In the genomic region with DNA sequence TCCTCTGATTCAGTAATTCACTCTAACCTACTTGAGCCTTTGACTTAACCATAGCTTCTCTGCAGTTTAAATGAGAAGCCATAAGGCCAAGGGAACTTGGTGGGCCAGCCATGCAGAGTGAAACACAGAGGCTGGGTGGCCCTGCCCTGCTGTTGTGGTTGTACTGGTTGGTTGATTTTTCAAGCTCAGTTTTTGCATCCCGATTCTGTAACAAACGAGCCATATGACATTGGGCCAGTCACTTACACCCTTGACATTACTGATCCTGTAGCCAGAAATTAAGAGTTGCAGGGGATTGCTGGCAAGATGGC, we compare ENCODE assay signal across 16 cellular contexts. TPM values are rescaled to one million over a fixed set of nuclear protein-coding genes. Genes with fewer than 3 reads are reported as not detected.
DNase-seq lines count a peak whose midpoint lies in the region; ATAC-seq, FAIRE-seq and TF ChIP-seq lines count a peak whose summit lies in the region.
"Had no signal": no experiment of that assay in that cellular context is flagged by ENCODE, and none has a peak within 500 bp of the region (broad histone marks: within the 10 kb centered on the region; RNA-seq: fewer than 3 reads in every experiment).

No MANE protein-coding gene starts in this region.

- intact Hi-C loops in HepG2 (cut with micrococcal nuclease; ENCODE audit: unreplicated experiment) = no loop called here

- WGBS in liver = 95% methylated on average over 2 of the region's 2 CpGs
- WGBS in HepG2 (ENCODE audit: low lambda C conversion rate) = 86% methylated on average over 2 of the region's 2 CpGs

- H3K4me2 ChIP-seq in HepG2 (ENCODE audit: low read depth, low read length) = no peak overlapping the region

- peaks cover 24% of the 10 kb centered on the region for H3K4me1 Mint-ChIP-seq in activated naive CD8-positive, alpha-beta T cell treated with anti-CD3 and anti-CD28 coated beads for 36 hours
- H3K4me1 Mint-ChIP-seq in nephron = peaks cover 28% of the 10 kb centered on the region

- H3K36me3 Mint-ChIP-seq in activated naive CD8-positive, alpha-beta T cell treated with anti-CD3 and anti-CD28 coated beads for 36 hours = peaks cover 5% of the 10 kb centered on the region
- H3K36me3 Mint-ChIP-seq in nephron (ENCODE audit: low read depth) = no peaks in the 10 kb centered on the region

- DNase-seq in HepG2 (ENCODE audit: low spot score) (no peak), A172 (ENCODE audit: low spot score) (no peak), dedifferentiated amniotic fluid mesenchymal stem cell (ENCODE audit: extremely low spot score) (no peak)
- no peak for DNase-seq in activated naive CD8-positive, alpha-beta T cell treated with anti-CD3 and anti-CD28 coated beads for 36 hours
- DNase-seq: effector CD4-positive, alpha-beta T cell; H9; Kasumi-1; stimulated activated CD4-positive, alpha-beta T cell treated with anti-CD3 and anti-CD28 coated beads, Interleukin-4, amount 100 ng/mL, for 24 hours had no signal

- H4K20me1 ChIP-seq in HepG2 (ENCODE audit: insufficient read depth, low read length) = no peaks in the 10 kb centered on the region

- H3K4me3 ChIP-seq in liver (ENCODE audit: low read depth in 1 of 3, low read length in 3 of 3) (no peak overlapping the region), HepG2 (replicated peaks in 1 of 3; ENCODE audit: insufficient read depth in 1 of 3, low read depth in 2 of 3, low read length in 3 of 3) (no peak overlapping the region)

- H3K4me3 Mint-ChIP-seq in activated naive CD8-positive, alpha-beta T cell treated with anti-CD3 and anti-CD28 coated beads for 36 hours = peak overlapping the region; percentile 27
- H3K4me3 Mint-ChIP-seq in nephron = peak overlapping the region; percentile 64 to 74 (median 72)

- in situ Hi-C loops in HepG2 (cut with HindIII; ENCODE audit: extremely low pct_ligation_motif_present, low pct_unique_long_range_greater_than_20kb) = loop anchor here (5.0 kb wide), 1 partner anchor 369 kb away; no protein-coding TSS in a partner anchor

- H3K9me3 ChIP-seq in liver (ENCODE audit: control insufficient read depth in 4 of 4, low read length in 3 of 4) (no peaks in the 10 kb centered on the region), HepG2 (ENCODE audit: low read length) (no peaks in the 10 kb centered on the region)

- H3K27me3 Mint-ChIP-seq in activated naive CD8-positive, alpha-beta T cell treated with anti-CD3 and anti-CD28 coated beads for 36 hours = no peaks in the 10 kb centered on the region
- H3K27me3 Mint-ChIP-seq in nephron (ENCODE audit: low read depth) = peaks cover 13% of the 10 kb centered on the region

- CTCF ChIA-PET in HepG2 (lab: Yijun Ruan, JAX; ENCODE audit: low intra/inter-chr PET ratio, low total read pairs) = no interaction called here

- H3K4me1 ChIP-seq in liver (ENCODE audit: control insufficient read depth in 4 of 4, insufficient read depth in 4 of 4, low read length in 3 of 4) (peaks cover 0 to 23% (median 13%) of the 10 kb centered on the region in 4 donors), HepG2 (ENCODE audit: insufficient read depth, low read length) (peaks cover 18% of the 10 kb centered on the region)

- H3K27me3 ChIP-seq in liver (ENCODE audit: control insufficient read depth in 4 of 4, insufficient read depth in 4 of 4, low read length in 3 of 4) (no peaks in the 10 kb centered on the region), HepG2 (ENCODE audit: control insufficient read depth in 1 of 2, insufficient read depth in 2 of 2, low read length in 2 of 2) (peaks cover 4 to 18% of the 10 kb centered on the region in 2 experiments)

- peaks cover 5% of the 10 kb centered on the region for H3K9me3 Mint-ChIP-seq in activated naive CD8-positive, alpha-beta T cell treated with anti-CD3 and anti-CD28 coated beads for 36 hours
- no peaks in the 10 kb centered on the region for H3K9me3 Mint-ChIP-seq in nephron

- no TSS peak for BruUV-seq in HepG2 (replicated peaks; lab: Mats Ljungman, UMichigan)

- H3K9ac ChIP-seq in liver (ENCODE audit: low read depth in 1 of 2, low read length in 2 of 2) = no peak overlapping the region
- H3K9ac ChIP-seq in HepG2 (ENCODE audit: insufficient read depth, low read depth, low read length) = no peak overlapping the region

- H3K27ac ChIP-seq in liver (ENCODE audit: low read depth in 1 of 2, low read length in 2 of 2) (peak overlapping the region; percentile 78 to 98), HepG2 (ENCODE audit: extremely low read length, insufficient read depth, low read length) (no peak overlapping the region)
- H3K27ac ChIP-seq: C4-2B, PC-9 had no signal

- no peak for ATAC-seq in HepG2
- no peak for ATAC-seq in HG02678 (IDR thresholded peaks at IDR 0.05; ENCODE audit: unreplicated experiment)
- ATAC-seq in HG02885 (IDR thresholded peaks at IDR 0.05; ENCODE audit: poor library complexity, unreplicated experiment) = no peak
- ATAC-seq: left colon had no signal

- no peaks in the 10 kb centered on the region for H3K79me2 ChIP-seq in HepG2 (ENCODE audit: insufficient read depth, low read length)

- peak overlapping the region; percentile 71 for H3K27ac Mint-ChIP-seq in activated naive CD8-positive, alpha-beta T cell treated with anti-CD3 and anti-CD28 coated beads for 36 hours
- peak overlapping the region; percentile 34 to 69 (median 43) for H3K27ac Mint-ChIP-seq in nephron

- TF ChIP-seq POLR2A in HepG2 (IDR thresholded peaks at IDR 0.05; ENCODE audit: insufficient read depth in 1 of 2, low read depth in 2 of 2, low read length in 2 of 2) = no peak

- no peak overlapping the region for H2AFZ ChIP-seq in HepG2 (ENCODE audit: low read length)
- H2AFZ ChIP-seq: PC-9 had no signal

- TF ChIP-seq CTCF in liver (IDR thresholded peaks at IDR 0.05; ENCODE audit: low read depth, low read length, missing input control) = no peak
- TF ChIP-seq CTCF in HepG2 (CRISPR knock-in tag; IDR thresholded peaks at IDR 0.05) = no peak
- TF ChIP-seq CTCF in nephron (IDR thresholded peaks at IDR 0.05; ENCODE audit: unreplicated experiment in 3 of 3) = no peak

- POLR2A ChIA-PET in HepG2 (lab: Yijun Ruan, JAX) = no interaction called here

- TF ChIP-seq RAD21 in liver (IDR thresholded peaks at IDR 0.05) = no peak
- TF ChIP-seq RAD21 in HepG2 (CRISPR knock-in tag; IDR thresholded peaks at IDR 0.05) = no peak

- TF ChIP-seq EP300 in HepG2 (IDR thresholded peaks at IDR 0.05; ENCODE audit: low read depth in 2 of 2, low read length in 2 of 2) (no peak), HepG2 (CRISPR knock-in tag; IDR thresholded peaks at IDR 0.05; ENCODE audit: borderline replicate concordance) (no peak)

- H3K36me3 ChIP-seq in liver (ENCODE audit: control insufficient read depth in 4 of 4, insufficient read depth in 3 of 4, low read depth in 1 of 4, low read length in 3 of 4) = no peaks in the 10 kb centered on the region
- H3K36me3 ChIP-seq in HepG2 (replicated peaks in 1 of 2; ENCODE audit: control insufficient read depth in 1 of 2, insufficient read depth in 2 of 2, low read length in 2 of 2) = no peaks in the 10 kb centered on the region

- no peak for FAIRE-seq in HepG2 (lab: Jason Lieb, UNC)
- FAIRE-seq: TTC549 had no signal

TF ChIP-seq in liver, 16 proteins besides CTCF, POLR2A, EP300 and RAD21 (continues in another document):
- TF ChIP-seq, protein P1, sequence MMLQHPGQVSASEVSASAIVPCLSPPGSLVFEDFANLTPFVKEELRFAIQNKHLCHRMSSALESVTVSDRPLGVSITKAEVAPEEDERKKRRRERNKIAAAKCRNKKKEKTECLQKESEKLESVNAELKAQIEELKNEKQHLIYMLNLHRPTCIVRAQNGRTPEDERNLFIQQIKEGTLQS (IDR thresholded peaks at IDR 0.05) = no peak
- no peak for TF ChIP-seq HNF4G (IDR thresholded peaks at IDR 0.05)

TF ChIP-seq in HepG2, 621 proteins besides CTCF, POLR2A, EP300 and RAD21 (continues in another document):
- no peak for TF ChIP-seq FOXJ3 (CRISPR knock-in tag; IDR thresholded peaks at IDR 0.05; ENCODE audit: borderline replicate concordance)
- no peak for TF ChIP-seq PTBP1 (IDR thresholded peaks at IDR 0.05; ENCODE audit: low read depth, low read length, poor library complexity, severe bottlenecking)
- TF ChIP-seq ZNF468 (CRISPR knock-in tag; IDR thresholded peaks at IDR 0.05) = no peak
- TF ChIP-seq POLR2AphosphoS5 (IDR thresholded peaks at IDR 0.05; ENCODE audit: low read depth, low read length) = no peak
- TF ChIP-seq MIXL1 (CRISPR knock-in tag; IDR thresholded peaks at IDR 0.05) = no peak

RNA-seq across cellular contexts. Expression of a gene that starts 1.3 kb away (rescaled TPM):
- total RNA-seq in liver (10 to 100 TPM in 1 of 2 donors, 1 to 10 TPM in 1; 8.9 to 57.4 TPM), HepG2 (2016; rRNA removed; fragmentation: Illumina TruSeq; extraction: Trizol) (0.04 TPM in 1 of 2 replicates, not detected in the other)
- polyA plus RNA-seq in liver (10 to 100 TPM; 12.6 to 51.6 TPM), HepG2 (2011; rRNA removed) (0.04 and 0.05 TPM in 2 replicates)
- not detected in 2 replicates for total RNA-seq in HepG2 (2016; cell fraction: cytosol; rRNA removed; fragmentation: Illumina TruSeq; extraction: Trizol; ENCODE audit: low read depth)
- total RNA-seq in HepG2 (2016; cell fraction: insoluble cytoplasmic fraction; rRNA removed; fragmentation: Illumina TruSeq; extraction: Trizol) = not detected in 2 replicates
- not detected in 2 replicates for total RNA-seq in HepG2 (2016; cell fraction: membrane; rRNA removed; fragmentation: Illumina TruSeq; extraction: Trizol)
- not detected in 2 replicates for total RNA-seq in HepG2 (2016; cell fraction: nucleus; rRNA removed; fragmentation: Illumina TruSeq; extraction: Trizol)
- polyA plus RNA-seq in HepG2 (2011; cell fraction: cytosol; rRNA removed) = 0.03 TPM in 1 of 2 replicates, not detected in the other
- not detected in 2 replicates for polyA plus RNA-seq in HepG2 (2011; cell fraction: nucleus; rRNA removed)
- not detected in 2 replicates for polyA plus RNA-seq in HepG2 (2012)
- not detected in 2 replicates for polyA plus RNA-seq in HepG2 (2016; cell fraction: cytosol; fragmentation: Illumina TruSeq; extraction: Trizol; ENCODE audit: low read depth)
- polyA plus RNA-seq in HepG2 (2016; cell fraction: insoluble cytoplasmic fraction; fragmentation: Illumina TruSeq; extraction: Trizol; ENCODE audit: low read depth) = not detected in 2 replicates
- polyA plus RNA-seq in HepG2 (2016; cell fraction: membrane; fragmentation: Illumina TruSeq; extraction: Trizol; ENCODE audit: low read depth) = not detected in 2 replicates
- not detected in 2 replicates for polyA plus RNA-seq in HepG2 (2016; cell fraction: nucleus; fragmentation: Illumina TruSeq; extraction: Trizol; ENCODE audit: insufficient read depth, low read depth)
- polyA minus RNA-seq in HepG2 (2011; rRNA and poly(A)+ RNA removed; ENCODE audit: low replicate concordance) = 0.84 TPM in 1 of 2 replicates, not detected in the other
- polyA minus RNA-seq in HepG2 (2011; cell fraction: cytosol; rRNA and poly(A)+ RNA removed) = not detected in 2 replicates
- polyA minus RNA-seq in HepG2 (2011; cell fraction: nucleus; rRNA and poly(A)+ RNA removed) = 0.12 and 0.26 TPM in 2 replicates
- 1 to 10 TPM; 6.7 to 6.9 TPM for total RNA-seq in activated naive CD8-positive, alpha-beta T cell treated with anti-CD3 and anti-CD28 coated beads for 36 hours
- not detected in 2 replicates for total RNA-seq in A172 (2014; rRNA removed; shearing (Covaris generic))
